In the genomic region with DNA sequence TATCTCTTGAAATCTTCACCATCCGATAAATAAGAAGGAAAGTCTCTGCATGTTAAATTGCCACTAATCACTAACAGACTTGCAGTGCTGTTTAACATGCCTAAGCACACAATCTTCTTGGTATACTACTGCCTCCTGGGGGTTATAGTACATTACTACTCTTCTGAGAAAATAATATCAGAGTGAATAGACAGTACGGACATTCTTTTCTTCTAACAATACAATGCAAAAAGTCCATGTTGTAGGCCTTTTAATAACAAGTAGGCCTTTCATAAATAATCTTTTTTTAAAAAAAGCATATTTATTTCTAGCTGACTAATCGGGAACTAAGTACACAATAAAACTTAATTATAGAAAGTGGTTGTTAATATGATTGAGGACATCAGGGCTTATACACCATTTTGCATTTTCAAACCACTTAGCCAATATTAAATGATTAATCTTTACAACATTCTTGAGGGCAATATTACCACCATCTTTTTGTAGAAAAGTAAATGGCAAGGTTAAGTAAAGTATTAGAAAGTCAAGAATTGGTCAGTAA, we compare ENCODE assay signal across 8 cellular contexts.
A peak's percentile ranks its signal among the peaks of the same experiment; 100 is the strongest.
DNase-seq lines count a peak whose midpoint lies in the region; ATAC-seq and TF ChIP-seq lines count a peak whose summit lies in the region.

No MANE protein-coding gene starts in this region.

- H3K4me1 Mint-ChIP-seq in activated T-cell treated with anti-CD3 and anti-CD28 coated beads, Interleukin-2, amount 50 U/mL, for 4 hours (ENCODE audit: low read depth): no peaks in the 10 kb centered on the region
- H3K4me1 Mint-ChIP-seq in osteocyte (ENCODE audit: unreplicated experiment): peaks cover 29% of the 10 kb centered on the region

- peak; percentile 54 to 62 for ATAC-seq in activated T-cell treated with anti-CD3 and anti-CD28 coated beads, Interleukin-2, amount 50 U/mL, for 4 hours
- ATAC-seq in GM21737 (IDR thresholded peaks at IDR 0.05; ENCODE audit: unreplicated experiment) (no peak), GM18502 (IDR thresholded peaks at IDR 0.05; ENCODE audit: poor library complexity, unreplicated experiment) (no peak)

- H3K4me3 ChIP-seq in fibroblast of the aortic adventitia (ENCODE audit: low read depth, low read length): no peak overlapping the region

- DNase-seq in activated T-cell treated with anti-CD3 and anti-CD28 coated beads, Interleukin-2, amount 50 U/mL, for 4 hours: no peak
- no peak for DNase-seq in activated T-cell treated with anti-CD3 and anti-CD28 coated beads, Interleukin-2, amount 50 U/mL, for 48 hours
- DNase-seq in NCI-H1436 (lab: John Stamatoyannopoulos, UW) (peak; percentile 68), SW480 (ENCODE audit: low spot score) (peak; percentile 71), fibroblast of the aortic adventitia (ENCODE audit: low read depth) (peak; percentile 88), osteocyte (ENCODE audit: extremely low spot score, unreplicated experiment) (no peak)

- peak; percentile 76 for TF ChIP-seq CTCF in fibroblast of the aortic adventitia (IDR thresholded peaks at IDR 0.05; ENCODE audit: insufficient read depth, low read length)
- peak; percentile 79 for TF ChIP-seq CTCF in osteocyte (IDR thresholded peaks at IDR 0.05)

- peaks cover 22% of the 10 kb centered on the region for H3K27me3 Mint-ChIP-seq in activated T-cell treated with anti-CD3 and anti-CD28 coated beads, Interleukin-2, amount 50 U/mL, for 4 hours (ENCODE audit: low read depth)
- no peaks in the 10 kb centered on the region for H3K27me3 Mint-ChIP-seq in osteocyte (ENCODE audit: unreplicated experiment)

- H3K36me3 Mint-ChIP-seq in activated T-cell treated with anti-CD3 and anti-CD28 coated beads, Interleukin-2, amount 50 U/mL, for 4 hours (ENCODE audit: insufficient read depth): no peaks in the 10 kb centered on the region
- H3K36me3 Mint-ChIP-seq in osteocyte (ENCODE audit: unreplicated experiment): peaks cover 5% of the 10 kb centered on the region

- H3K4me3 Mint-ChIP-seq in activated T-cell treated with anti-CD3 and anti-CD28 coated beads, Interleukin-2, amount 50 U/mL, for 4 hours: no peak overlapping the region
- no peak overlapping the region for H3K4me3 Mint-ChIP-seq in osteocyte (ENCODE audit: unreplicated experiment)

- H3K27ac Mint-ChIP-seq in osteocyte (ENCODE audit: unreplicated experiment): no peak overlapping the region

- H3K9me3 Mint-ChIP-seq in activated T-cell treated with anti-CD3 and anti-CD28 coated beads, Interleukin-2, amount 50 U/mL, for 4 hours: no peaks in the 10 kb centered on the region
- no peaks in the 10 kb centered on the region for H3K9me3 Mint-ChIP-seq in osteocyte (ENCODE audit: unreplicated experiment)

Comparison
In these comparisons a context has a peak if more than half of its experiments do, and no peak if none do; other contexts are left out.
1. ATAC-seq: peak in activated T-cell treated with anti-CD3 and anti-CD28 coated beads, Interleukin-2, amount 50 U/mL, for 4 hours (2 of 2); none in GM21737 (single experiment) and GM18502 (single experiment).
2. DNase-seq: peak in NCI-H1436 (single experiment), SW480 (single experiment) and fibroblast of the aortic adventitia (single experiment); none in activated T-cell treated with anti-CD3 and anti-CD28 coated beads, Interleukin-2, amount 50 U/mL, for 4 hours (single experiment), activated T-cell treated with anti-CD3 and anti-CD28 coated beads, Interleukin-2, amount 50 U/mL, for 48 hours (0 of 2) and osteocyte (single experiment).